In the genomic region with DNA sequence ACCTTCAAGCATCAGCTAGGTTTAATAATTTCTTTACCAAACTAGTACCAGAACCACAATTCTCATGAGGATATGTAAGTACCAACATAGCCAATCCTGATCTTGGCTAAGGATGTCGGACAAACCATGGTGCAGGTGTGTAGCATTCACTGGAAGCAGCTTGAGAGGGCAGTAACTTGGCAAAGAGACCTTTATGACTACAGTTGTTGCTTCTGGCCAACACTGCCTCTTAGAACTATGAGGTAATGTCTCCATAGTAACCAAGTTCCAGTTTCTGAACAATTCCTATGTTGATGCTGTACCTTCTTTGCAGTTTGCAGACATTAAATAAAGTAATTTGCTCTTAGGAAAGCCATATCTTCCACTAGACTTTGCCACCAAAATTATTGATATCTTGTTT, we compare ENCODE assay signal across 23 cellular contexts. TPM values are rescaled to one million over a fixed set of nuclear protein-coding genes. Genes with fewer than 3 reads are reported as not detected.
DNase-seq lines count a peak whose midpoint lies in the region; ATAC-seq and TF ChIP-seq lines count a peak whose summit lies in the region.
"Had no signal": no experiment of that assay in that cellular context is flagged by ENCODE, and none has a peak within 500 bp of the region (broad histone marks: within the 10 kb centered on the region; RNA-seq: fewer than 3 reads in every experiment).

A gene with protein sequence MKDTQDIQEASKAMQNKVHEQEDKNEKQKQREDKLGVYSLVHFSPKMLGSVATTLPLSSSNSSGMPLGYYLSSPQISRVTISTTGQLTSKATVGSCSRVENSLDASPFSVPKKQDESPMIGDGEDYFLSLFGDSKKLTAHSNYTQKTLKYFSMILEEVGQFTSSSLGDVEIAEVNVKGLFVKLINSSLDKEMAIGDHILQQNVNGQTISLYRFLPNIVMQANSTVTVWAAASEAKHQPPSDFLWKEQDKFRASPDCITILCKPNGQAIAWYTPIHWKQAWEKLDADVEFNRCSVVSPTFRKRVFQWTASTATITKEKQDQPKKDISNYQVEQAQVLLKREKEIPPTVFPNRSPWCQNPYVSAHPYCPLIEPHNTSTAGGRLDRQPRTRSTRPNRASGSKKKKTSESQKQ (minus strand): TSS at position 201 of the 400 bp plus-strand sequence. CDS start 324 bp downstream, outside the sequence.

- H3K27ac ChIP-seq in AG04450 (ENCODE audit: low read depth, low read length), result peak within 1 kb of the TSS; percentile 62
- no peak within 1 kb of the TSS for H3K27ac ChIP-seq in hepatocyte
- H3K27ac ChIP-seq in left ventricle myocardium inferior (replicated peaks), result no peak within 1 kb of the TSS
- H3K27ac ChIP-seq: ascending aorta, transverse colon had no signal

- H3K27me3 ChIP-seq in AG04450 (ENCODE audit: control insufficient read depth, insufficient read depth, low read length), result no peaks in the 10 kb centered on the region
- H3K27me3 ChIP-seq in hepatocyte, result no peaks in the 10 kb centered on the region
- no peaks in the 10 kb centered on the region for H3K27me3 ChIP-seq in left ventricle myocardium inferior (ENCODE audit: low read depth)
- H3K27me3 ChIP-seq: ascending aorta, transverse colon had no signal

- H3K4me2 ChIP-seq in hepatocyte, result no peak within 1 kb of the TSS

- H3K4me1 ChIP-seq in hepatocyte (ENCODE audit: insufficient read depth) (no peaks in the 10 kb centered on the region), left ventricle myocardium inferior (no peaks in the 10 kb centered on the region)
- H3K4me1 ChIP-seq: ascending aorta, transverse colon had no signal

- intact Hi-C loops in left ventricle myocardium inferior (cut with micrococcal nuclease), result no loop called here

- H3K4me3 ChIP-seq in AG04450 (ENCODE audit: low read depth, low read length) (no peak within 1 kb of the TSS), hepatocyte (no peak within 1 kb of the TSS), left ventricle myocardium inferior (no peak within 1 kb of the TSS)
- H3K4me3 ChIP-seq: ascending aorta, transverse colon had no signal

- H2AFZ ChIP-seq in hepatocyte, result no peak within 1 kb of the TSS

- H4K20me1 ChIP-seq in hepatocyte (ENCODE audit: insufficient read depth, poor library complexity, severe bottlenecking), result no peaks in the 10 kb centered on the region

- CTCF ChIA-PET in AG04450 (lab: Charles Lee), result interaction anchor here (0.6 to 0.7 kb wide), 2 partner anchors 82 to 407 kb away, joined by 3 read pairs; no protein-coding TSS in a partner anchor

- 0% methylated on average over 1 of the region's 1 CpG for WGBS in hepatocyte (ENCODE audit: low lambda C conversion rate, missing lambda C conversion rate)

- H3K36me3 ChIP-seq in hepatocyte (replicated peaks; ENCODE audit: insufficient read depth, low read depth) (no peaks in the 10 kb centered on the region), left ventricle myocardium inferior (no peaks in the 10 kb centered on the region)
- H3K36me3 ChIP-seq: ascending aorta, transverse colon had no signal

- ATAC-seq in HG02938 (IDR thresholded peaks at IDR 0.05; ENCODE audit: unreplicated experiment), result peak; percentile 71
- no peak for ATAC-seq in HG03045 (IDR thresholded peaks at IDR 0.05; ENCODE audit: unreplicated experiment)
- ATAC-seq: effector memory CD8-positive, alpha-beta T cell had no signal

- H3K79me2 ChIP-seq in hepatocyte, result no peaks in the 10 kb centered on the region

- H3K9me3 ChIP-seq in AG04450 (ENCODE audit: control insufficient read depth, insufficient read depth, low read length) (no peaks in the 10 kb centered on the region), hepatocyte (ENCODE audit: low read depth) (no peaks in the 10 kb centered on the region), left ventricle myocardium inferior (replicated peaks) (no peaks in the 10 kb centered on the region)
- H3K9me3 ChIP-seq: ascending aorta, transverse colon had no signal

- POLR2A ChIA-PET in AG04450 (lab: Yijun Ruan, JAX), result no interaction called here

- TF ChIP-seq CTCF in AG04450 (IDR thresholded peaks at IDR 0.05; ENCODE audit: low read depth, low read length), result no peak
- TF ChIP-seq CTCF in hepatocyte (IDR thresholded peaks at IDR 0.05; ENCODE audit: poor library complexity), result no peak
- no peak for TF ChIP-seq CTCF in left ventricle myocardium inferior (IDR thresholded peaks at IDR 0.05; ENCODE audit: borderline replicate concordance)

- no peaks in the 10 kb centered on the region for H3K9me2 ChIP-seq in hepatocyte (replicated peaks; ENCODE audit: insufficient read depth)

- no peak for DNase-seq in AG04450 (ENCODE audit: low read depth, low spot score)
- DNase-seq in astrocyte of the hippocampus (ENCODE audit: low read depth, low spot score), result peak; percentile 81
- DNase-seq in hepatocyte (ENCODE audit: low spot score), result peak; percentile 10
- no peak for DNase-seq in SW480 (ENCODE audit: low spot score)
- no peak for DNase-seq in NCI-H1417 (lab: John Stamatoyannopoulos, UW)
- no peak for DNase-seq in left ventricle myocardium inferior
- DNase-seq: ACHN; activated CD4-positive, alpha-beta T cell treated with anti-CD3 and anti-CD28 coated beads, Interleukin-2, amount 10 ng/mL, durations not matched to agents 24 days and 14 days; activated T-cell treated with anti-CD3 and anti-CD28 coated beads, Interleukin-2, amount 50 U/mL, for 48 hours; DMS79 treated with DMSO at 0.1 percent for 48 hours; effector memory CD8-positive, alpha-beta T cell; NCI-H1092 treated with DMSO at 0.1 percent for 48 hours; NCI-H524 treated with DMSO at 0.1 percent for 48 hours; RPMI8226; stimulated activated CD4-positive, alpha-beta T cell treated with anti-CD3 and anti-CD28 coated beads, Interleukin-15, amount 100 ng/mL, for 24 hours; transverse colon had no signal

RNA-seq across cellular contexts. Expression of the gene that starts here (rescaled TPM):
- polyA plus RNA-seq in AG04450 (2011; rRNA removed) (0.57 TPM in 2 replicates), hepatocyte (0.55 TPM in 1 of 2 replicates, not detected in the other)
- polyA minus RNA-seq in AG04450 (2011; rRNA and poly(A)+ RNA removed), result 0.28 and 0.56 TPM in 2 replicates
- total RNA-seq in hepatocyte (0.87 TPM in 1 of 2 replicates, not detected in the other), left ventricle myocardium inferior (not detected)
- total RNA-seq: activated CD4-positive, alpha-beta T cell treated with anti-CD3 and anti-CD28 coated beads, Interleukin-2, amount 10 ng/mL, durations not matched to agents 24 days and 14 days; ascending aorta; H1; HT-29; omental fat pad; T-helper 2 cell treated with Interferon-gamma antibody and Interleukin-4, amounts not matched to agents 100 ng/mL and 5 ng/mL, for 36 hours; transverse colon had no signal
- polyA plus RNA-seq: H1 had no signal

Comparison
In these comparisons a context has a peak if more than half of its experiments do, and no peak if none do; other contexts are left out.
1. Peak in DNase-seq in hepatocyte; RNA of the gene not detected or under 1 TPM.